1 cellular context compared by ENCODE assay signal in the genomic region with DNA sequence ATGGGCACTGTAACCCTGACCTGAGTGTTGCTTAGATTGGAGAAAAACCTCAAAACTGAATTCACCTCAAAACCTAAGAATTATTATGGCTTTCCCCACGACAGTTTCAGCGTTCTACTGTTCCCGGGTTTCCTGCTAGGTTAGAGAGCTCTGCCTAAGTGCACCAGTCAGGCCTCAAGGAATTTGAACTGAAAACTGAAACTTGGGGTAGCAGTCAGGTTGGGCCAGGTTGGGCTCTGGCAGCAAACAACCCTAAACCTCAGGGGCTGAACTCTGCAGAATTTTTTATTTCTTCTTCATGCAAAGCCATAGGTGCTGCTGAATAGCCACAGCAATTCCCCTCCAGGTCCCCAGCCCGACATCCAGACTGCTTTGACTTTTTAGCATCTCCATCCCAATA.
TF ChIP-seq lines count a peak whose summit lies in the region.

No MANE protein-coding gene starts in this region.

TF ChIP-seq in GM23338, 12 proteins besides CTCF, POLR2A, EP300 and RAD21:
- TF ChIP-seq, protein P1, sequence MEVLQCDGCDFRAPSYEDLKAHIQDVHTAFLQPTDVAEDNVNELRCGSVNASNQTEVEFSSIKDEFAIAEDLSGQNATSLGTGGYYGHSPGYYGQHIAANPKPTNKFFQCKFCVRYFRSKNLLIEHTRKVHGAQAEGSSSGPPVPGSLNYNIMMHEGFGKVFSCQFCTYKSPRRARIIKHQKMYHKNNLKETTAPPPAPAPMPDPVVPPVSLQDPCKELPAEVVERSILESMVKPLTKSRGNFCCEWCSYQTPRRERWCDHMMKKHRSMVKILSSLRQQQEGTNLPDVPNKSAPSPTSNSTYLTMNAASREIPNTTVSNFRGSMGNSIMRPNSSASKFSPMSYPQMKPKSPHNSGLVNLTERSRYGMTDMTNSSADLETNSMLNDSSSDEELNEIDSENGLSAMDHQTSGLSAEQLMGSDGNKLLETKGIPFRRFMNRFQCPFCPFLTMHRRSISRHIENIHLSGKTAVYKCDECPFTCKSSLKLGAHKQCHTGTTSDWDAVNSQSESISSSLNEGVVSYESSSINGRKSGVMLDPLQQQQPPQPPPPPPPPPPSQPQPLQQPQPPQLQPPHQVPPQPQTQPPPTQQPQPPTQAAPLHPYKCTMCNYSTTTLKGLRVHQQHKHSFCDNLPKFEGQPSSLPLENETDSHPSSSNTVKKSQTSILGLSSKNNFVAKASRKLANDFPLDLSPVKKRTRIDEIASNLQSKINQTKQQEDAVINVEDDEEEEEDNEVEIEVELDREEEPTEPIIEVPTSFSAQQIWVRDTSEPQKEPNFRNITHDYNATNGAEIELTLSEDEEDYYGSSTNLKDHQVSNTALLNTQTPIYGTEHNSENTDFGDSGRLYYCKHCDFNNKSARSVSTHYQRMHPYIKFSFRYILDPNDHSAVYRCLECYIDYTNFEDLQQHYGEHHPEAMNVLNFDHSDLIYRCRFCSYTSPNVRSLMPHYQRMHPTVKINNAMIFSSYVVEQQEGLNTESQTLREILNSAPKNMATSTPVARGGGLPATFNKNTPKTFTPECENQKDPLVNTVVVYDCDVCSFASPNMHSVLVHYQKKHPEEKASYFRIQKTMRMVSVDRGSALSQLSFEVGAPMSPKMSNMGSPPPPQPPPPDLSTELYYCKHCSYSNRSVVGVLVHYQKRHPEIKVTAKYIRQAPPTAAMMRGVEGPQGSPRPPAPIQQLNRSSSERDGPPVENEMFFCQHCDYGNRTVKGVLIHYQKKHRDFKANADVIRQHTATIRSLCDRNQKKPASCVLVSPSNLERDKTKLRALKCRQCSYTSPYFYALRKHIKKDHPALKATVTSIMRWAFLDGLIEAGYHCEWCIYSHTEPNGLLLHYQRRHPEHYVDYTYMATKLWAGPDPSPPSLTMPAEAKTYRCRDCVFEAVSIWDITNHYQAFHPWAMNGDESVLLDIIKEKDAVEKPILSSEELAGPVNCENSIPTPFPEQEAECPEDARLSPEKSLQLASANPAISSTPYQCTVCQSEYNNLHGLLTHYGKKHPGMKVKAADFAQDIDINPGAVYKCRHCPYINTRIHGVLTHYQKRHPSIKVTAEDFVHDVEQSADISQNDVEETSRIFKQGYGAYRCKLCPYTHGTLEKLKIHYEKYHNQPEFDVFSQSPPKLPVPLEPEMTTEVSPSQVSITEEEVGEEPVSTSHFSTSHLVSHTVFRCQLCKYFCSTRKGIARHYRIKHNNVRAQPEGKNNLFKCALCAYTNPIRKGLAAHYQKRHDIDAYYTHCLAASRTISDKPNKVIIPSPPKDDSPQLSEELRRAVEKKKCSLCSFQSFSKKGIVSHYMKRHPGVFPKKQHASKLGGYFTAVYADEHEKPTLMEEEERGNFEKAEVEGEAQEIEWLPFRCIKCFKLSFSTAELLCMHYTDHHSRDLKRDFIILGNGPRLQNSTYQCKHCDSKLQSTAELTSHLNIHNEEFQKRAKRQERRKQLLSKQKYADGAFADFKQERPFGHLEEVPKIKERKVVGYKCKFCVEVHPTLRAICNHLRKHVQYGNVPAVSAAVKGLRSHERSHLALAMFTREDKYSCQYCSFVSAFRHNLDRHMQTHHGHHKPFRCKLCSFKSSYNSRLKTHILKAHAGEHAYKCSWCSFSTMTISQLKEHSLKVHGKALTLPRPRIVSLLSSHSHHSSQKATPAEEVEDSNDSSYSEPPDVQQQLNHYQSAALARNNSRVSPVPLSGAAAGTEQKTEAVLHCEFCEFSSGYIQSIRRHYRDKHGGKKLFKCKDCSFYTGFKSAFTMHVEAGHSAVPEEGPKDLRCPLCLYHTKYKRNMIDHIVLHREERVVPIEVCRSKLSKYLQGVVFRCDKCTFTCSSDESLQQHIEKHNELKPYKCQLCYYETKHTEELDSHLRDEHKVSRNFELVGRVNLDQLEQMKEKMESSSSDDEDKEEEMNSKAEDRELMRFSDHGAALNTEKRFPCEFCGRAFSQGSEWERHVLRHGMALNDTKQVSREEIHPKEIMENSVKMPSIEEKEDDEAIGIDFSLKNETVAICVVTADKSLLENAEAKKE (CRISPR knock-in tag; IDR thresholded peaks at IDR 0.05): no peak
- TF ChIP-seq CREB1 (CRISPR knock-in tag; IDR thresholded peaks at IDR 0.05; ENCODE audit: low read depth): no peak
- TF ChIP-seq EZH2phosphoT487 (IDR thresholded peaks at IDR 0.05; ENCODE audit: unreplicated experiment): no peak
- no peak for TF ChIP-seq ZNF114 (CRISPR knock-in tag; IDR thresholded peaks at IDR 0.05)
